2 cellular contexts compared by ENCODE assay signal in the genomic region with DNA sequence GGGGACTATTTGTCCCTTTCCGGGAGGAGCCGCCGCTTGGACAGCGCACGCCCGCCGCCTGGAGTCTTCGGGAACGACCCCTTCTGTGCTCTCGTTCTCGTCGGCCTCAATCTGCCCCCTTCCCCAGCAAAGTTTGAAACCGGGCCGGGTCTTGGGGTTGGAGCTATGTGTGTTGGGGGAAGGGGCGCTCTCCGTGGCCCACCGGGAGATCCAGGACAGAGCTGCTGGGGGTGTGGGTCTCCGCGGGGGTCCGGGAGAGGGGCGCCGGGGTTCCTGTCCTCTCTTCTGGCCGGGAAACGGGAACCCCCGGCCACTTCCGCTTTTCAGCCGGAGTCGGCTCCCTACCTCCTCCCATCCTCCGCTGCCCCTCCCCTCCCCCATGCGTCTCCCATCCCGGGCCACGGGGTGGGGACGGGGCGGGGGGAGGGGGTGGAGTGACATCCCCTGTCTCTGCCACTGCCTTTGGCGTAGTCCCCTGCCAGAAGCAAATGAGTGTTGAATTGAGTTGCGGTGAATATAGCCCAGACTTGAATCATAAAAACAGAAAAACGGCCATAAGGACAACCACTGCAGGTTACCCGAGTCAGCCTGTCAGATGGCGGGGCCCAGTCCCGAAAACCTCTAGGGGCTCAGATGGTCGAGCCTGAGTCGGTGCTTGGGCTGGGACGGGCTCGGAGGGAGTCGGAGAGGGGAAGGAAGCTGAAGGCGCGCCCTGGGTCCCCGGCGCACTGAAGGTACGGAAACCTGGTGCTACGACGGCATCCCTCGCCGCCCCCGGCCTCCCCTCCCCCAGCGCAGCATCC.
TF ChIP-seq lines count a peak whose summit lies in the region.

No MANE protein-coding gene starts in this region.

TF ChIP-seq in SK-N-SH, 30 proteins besides CTCF, POLR2A, EP300 and RAD21 (continued from another document):
- TF ChIP-seq FOXM1 (IDR thresholded peaks at IDR 0.05; ENCODE audit: low read depth) (no peak), CHD2 (IDR thresholded peaks at IDR 0.05; ENCODE audit: low read length, partially characterized antibody) (no peak), NFIC (IDR thresholded peaks at IDR 0.05; ENCODE audit: borderline replicate concordance) (no peak), MEF2A (IDR thresholded peaks at IDR 0.05; ENCODE audit: borderline replicate concordance, low read depth) (no peak), EZH2phosphoT487 (IDR thresholded peaks at IDR 0.05; ENCODE audit: borderline replicate concordance, low read depth) (no peak)
- TF ChIP-seq, protein P1, sequence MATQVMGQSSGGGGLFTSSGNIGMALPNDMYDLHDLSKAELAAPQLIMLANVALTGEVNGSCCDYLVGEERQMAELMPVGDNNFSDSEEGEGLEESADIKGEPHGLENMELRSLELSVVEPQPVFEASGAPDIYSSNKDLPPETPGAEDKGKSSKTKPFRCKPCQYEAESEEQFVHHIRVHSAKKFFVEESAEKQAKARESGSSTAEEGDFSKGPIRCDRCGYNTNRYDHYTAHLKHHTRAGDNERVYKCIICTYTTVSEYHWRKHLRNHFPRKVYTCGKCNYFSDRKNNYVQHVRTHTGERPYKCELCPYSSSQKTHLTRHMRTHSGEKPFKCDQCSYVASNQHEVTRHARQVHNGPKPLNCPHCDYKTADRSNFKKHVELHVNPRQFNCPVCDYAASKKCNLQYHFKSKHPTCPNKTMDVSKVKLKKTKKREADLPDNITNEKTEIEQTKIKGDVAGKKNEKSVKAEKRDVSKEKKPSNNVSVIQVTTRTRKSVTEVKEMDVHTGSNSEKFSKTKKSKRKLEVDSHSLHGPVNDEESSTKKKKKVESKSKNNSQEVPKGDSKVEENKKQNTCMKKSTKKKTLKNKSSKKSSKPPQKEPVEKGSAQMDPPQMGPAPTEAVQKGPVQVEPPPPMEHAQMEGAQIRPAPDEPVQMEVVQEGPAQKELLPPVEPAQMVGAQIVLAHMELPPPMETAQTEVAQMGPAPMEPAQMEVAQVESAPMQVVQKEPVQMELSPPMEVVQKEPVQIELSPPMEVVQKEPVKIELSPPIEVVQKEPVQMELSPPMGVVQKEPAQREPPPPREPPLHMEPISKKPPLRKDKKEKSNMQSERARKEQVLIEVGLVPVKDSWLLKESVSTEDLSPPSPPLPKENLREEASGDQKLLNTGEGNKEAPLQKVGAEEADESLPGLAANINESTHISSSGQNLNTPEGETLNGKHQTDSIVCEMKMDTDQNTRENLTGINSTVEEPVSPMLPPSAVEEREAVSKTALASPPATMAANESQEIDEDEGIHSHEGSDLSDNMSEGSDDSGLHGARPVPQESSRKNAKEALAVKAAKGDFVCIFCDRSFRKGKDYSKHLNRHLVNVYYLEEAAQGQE (IDR thresholded peaks at IDR 0.05; ENCODE audit: low read depth, low read length), result no peak

TF ChIP-seq in SK-N-SH treated with all-trans-retinoic acid at 6 μM for 48 hours, 23 proteins besides CTCF, POLR2A, EP300 and RAD21 (continued from another document):
- TF ChIP-seq, protein P2, sequence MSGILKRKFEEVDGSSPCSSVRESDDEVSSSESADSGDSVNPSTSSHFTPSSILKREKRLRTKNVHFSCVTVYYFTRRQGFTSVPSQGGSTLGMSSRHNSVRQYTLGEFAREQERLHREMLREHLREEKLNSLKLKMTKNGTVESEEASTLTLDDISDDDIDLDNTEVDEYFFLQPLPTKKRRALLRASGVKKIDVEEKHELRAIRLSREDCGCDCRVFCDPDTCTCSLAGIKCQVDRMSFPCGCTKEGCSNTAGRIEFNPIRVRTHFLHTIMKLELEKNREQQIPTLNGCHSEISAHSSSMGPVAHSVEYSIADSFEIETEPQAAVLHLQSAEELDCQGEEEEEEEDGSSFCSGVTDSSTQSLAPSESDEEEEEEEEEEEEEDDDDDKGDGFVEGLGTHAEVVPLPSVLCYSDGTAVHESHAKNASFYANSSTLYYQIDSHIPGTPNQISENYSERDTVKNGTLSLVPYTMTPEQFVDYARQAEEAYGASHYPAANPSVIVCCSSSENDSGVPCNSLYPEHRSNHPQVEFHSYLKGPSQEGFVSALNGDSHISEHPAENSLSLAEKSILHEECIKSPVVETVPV (CRISPR knock-in tag; IDR thresholded peaks at IDR 0.05), result no peak
- TF ChIP-seq ARNTL (CRISPR knock-in tag; IDR thresholded peaks at IDR 0.05; ENCODE audit: borderline replicate concordance, low read depth) (no peak), ESRRG (CRISPR knock-in tag; IDR thresholded peaks at IDR 0.05) (no peak), PPARA (CRISPR knock-in tag; IDR thresholded peaks at IDR 0.05; ENCODE audit: borderline replicate concordance) (no peak), SNAI2 (CRISPR knock-in tag; IDR thresholded peaks at IDR 0.05) (no peak), ZNF8 (CRISPR knock-in tag; IDR thresholded peaks at IDR 0.05) (no peak), ZNF70 (CRISPR knock-in tag; IDR thresholded peaks at IDR 0.05) (no peak), TCF4 (CRISPR knock-in tag; IDR thresholded peaks at IDR 0.05; ENCODE audit: borderline replicate concordance) (no peak), OSR1 (CRISPR knock-in tag; IDR thresholded peaks at IDR 0.05) (no peak), BACH2 (CRISPR knock-in tag; IDR thresholded peaks at IDR 0.05; ENCODE audit: borderline replicate concordance) (no peak), ZC3H10 (CRISPR knock-in tag; IDR thresholded peaks at IDR 0.05) (no peak), ISL1 (CRISPR knock-in tag; IDR thresholded peaks at IDR 0.05) (no peak)
- TF ChIP-seq, protein P3, sequence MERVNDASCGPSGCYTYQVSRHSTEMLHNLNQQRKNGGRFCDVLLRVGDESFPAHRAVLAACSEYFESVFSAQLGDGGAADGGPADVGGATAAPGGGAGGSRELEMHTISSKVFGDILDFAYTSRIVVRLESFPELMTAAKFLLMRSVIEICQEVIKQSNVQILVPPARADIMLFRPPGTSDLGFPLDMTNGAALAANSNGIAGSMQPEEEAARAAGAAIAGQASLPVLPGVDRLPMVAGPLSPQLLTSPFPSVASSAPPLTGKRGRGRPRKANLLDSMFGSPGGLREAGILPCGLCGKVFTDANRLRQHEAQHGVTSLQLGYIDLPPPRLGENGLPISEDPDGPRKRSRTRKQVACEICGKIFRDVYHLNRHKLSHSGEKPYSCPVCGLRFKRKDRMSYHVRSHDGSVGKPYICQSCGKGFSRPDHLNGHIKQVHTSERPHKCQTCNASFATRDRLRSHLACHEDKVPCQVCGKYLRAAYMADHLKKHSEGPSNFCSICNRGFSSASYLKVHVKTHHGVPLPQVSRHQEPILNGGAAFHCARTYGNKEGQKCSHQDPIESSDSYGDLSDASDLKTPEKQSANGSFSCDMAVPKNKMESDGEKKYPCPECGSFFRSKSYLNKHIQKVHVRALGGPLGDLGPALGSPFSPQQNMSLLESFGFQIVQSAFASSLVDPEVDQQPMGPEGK (CRISPR knock-in tag; IDR thresholded peaks at IDR 0.05; ENCODE audit: borderline replicate concordance), result no peak
- TF ChIP-seq, protein P4, sequence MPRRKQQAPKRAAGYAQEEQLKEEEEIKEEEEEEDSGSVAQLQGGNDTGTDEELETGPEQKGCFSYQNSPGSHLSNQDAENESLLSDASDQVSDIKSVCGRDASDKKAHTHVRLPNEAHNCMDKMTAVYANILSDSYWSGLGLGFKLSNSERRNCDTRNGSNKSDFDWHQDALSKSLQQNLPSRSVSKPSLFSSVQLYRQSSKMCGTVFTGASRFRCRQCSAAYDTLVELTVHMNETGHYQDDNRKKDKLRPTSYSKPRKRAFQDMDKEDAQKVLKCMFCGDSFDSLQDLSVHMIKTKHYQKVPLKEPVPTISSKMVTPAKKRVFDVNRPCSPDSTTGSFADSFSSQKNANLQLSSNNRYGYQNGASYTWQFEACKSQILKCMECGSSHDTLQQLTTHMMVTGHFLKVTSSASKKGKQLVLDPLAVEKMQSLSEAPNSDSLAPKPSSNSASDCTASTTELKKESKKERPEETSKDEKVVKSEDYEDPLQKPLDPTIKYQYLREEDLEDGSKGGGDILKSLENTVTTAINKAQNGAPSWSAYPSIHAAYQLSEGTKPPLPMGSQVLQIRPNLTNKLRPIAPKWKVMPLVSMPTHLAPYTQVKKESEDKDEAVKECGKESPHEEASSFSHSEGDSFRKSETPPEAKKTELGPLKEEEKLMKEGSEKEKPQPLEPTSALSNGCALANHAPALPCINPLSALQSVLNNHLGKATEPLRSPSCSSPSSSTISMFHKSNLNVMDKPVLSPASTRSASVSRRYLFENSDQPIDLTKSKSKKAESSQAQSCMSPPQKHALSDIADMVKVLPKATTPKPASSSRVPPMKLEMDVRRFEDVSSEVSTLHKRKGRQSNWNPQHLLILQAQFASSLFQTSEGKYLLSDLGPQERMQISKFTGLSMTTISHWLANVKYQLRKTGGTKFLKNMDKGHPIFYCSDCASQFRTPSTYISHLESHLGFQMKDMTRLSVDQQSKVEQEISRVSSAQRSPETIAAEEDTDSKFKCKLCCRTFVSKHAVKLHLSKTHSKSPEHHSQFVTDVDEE (CRISPR knock-in tag; IDR thresholded peaks at IDR 0.05), result no peak
- TF ChIP-seq, protein P5, sequence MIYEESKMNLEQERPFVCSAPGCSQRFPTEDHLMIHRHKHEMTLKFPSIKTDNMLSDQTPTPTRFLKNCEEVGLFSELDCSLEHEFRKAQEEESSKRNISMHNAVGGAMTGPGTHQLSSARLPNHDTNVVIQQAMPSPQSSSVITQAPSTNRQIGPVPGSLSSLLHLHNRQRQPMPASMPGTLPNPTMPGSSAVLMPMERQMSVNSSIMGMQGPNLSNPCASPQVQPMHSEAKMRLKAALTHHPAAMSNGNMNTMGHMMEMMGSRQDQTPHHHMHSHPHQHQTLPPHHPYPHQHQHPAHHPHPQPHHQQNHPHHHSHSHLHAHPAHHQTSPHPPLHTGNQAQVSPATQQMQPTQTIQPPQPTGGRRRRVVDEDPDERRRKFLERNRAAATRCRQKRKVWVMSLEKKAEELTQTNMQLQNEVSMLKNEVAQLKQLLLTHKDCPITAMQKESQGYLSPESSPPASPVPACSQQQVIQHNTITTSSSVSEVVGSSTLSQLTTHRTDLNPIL (CRISPR knock-in tag; IDR thresholded peaks at IDR 0.05; ENCODE audit: low read depth), result no peak
